8 cellular contexts compared by ENCODE assay signal in genomic region chr2:8576525-8577157, GRCh38.
A peak's percentile ranks its signal among the peaks of the same experiment; 100 is the strongest.
DNase-seq lines count a peak whose midpoint lies in the region; ATAC-seq and TF ChIP-seq lines count a peak whose summit lies in the region.

No MANE protein-coding gene starts in this region.

- H3K36me3 Mint-ChIP-seq in CD14-positive monocyte, result peaks cover 0 to 8% of the 10 kb centered on the region in 2 donors
- no peaks in the 10 kb centered on the region for H3K36me3 Mint-ChIP-seq in Calu3 (ENCODE audit: insufficient read depth, unreplicated experiment)

- H3K9me3 Mint-ChIP-seq in CD14-positive monocyte (peaks cover 0 to 6% (median 3%) of the 10 kb centered on the region in 7 donors), Calu3 (ENCODE audit: low read depth, unreplicated experiment) (no peaks in the 10 kb centered on the region)

- BruUV-seq in Calu3 (replicated peaks; lab: Mats Ljungman, UMichigan), result no TSS peak

- H3K4me3 Mint-ChIP-seq in CD14-positive monocyte (peak overlapping the region in 1 of 2 donors; percentile 67), Calu3 (ENCODE audit: low read depth, unreplicated experiment) (no peak overlapping the region)

- H3K4me1 ChIP-seq in left lung (peaks cover 12 to 34% of the 10 kb centered on the region in 2 donors), osteoblast (ENCODE audit: insufficient read depth, low read length) (peaks cover 6% of the 10 kb centered on the region)

- H3K79me2 ChIP-seq in osteoblast (ENCODE audit: insufficient read depth, low read length), result no peaks in the 10 kb centered on the region

- no peaks in the 10 kb centered on the region for H3K36me3 ChIP-seq in left lung
- no peaks in the 10 kb centered on the region for H3K36me3 ChIP-seq in osteoblast (ENCODE audit: insufficient read depth, low read length)

- peaks cover 9 to 19% (median 17%) of the 10 kb centered on the region in 3 donors for H3K27me3 Mint-ChIP-seq in CD14-positive monocyte (ENCODE audit: low read depth in 3 of 3)
- no peaks in the 10 kb centered on the region for H3K27me3 Mint-ChIP-seq in Calu3 (ENCODE audit: unreplicated experiment)

- DNase-seq in CD14-positive monocyte (ENCODE audit: low spot score) (peak; percentile 85), UCSD-AML1 (lab: John Stamatoyannopoulos, UW; ENCODE audit: unreplicated experiment) (peak; percentile 42), left lung (peak in 1 of 2 donors; percentile 71), Calu3 (no peak), NCI-H226 (no peak), osteoblast (ENCODE audit: insufficient read length, low spot score, missing footprints) (no peak)

- H3K4me3 ChIP-seq in left lung (no peak overlapping the region), osteoblast (ENCODE audit: insufficient read depth, low read length) (no peak overlapping the region)

- TF ChIP-seq CTCF in CD14-positive monocyte (IDR thresholded peaks at IDR 0.05), result no peak
- no peak for TF ChIP-seq CTCF in left lung (IDR thresholded peaks at IDR 0.05)
- TF ChIP-seq CTCF in Calu3 (IDR thresholded peaks at IDR 0.05; ENCODE audit: unreplicated experiment), result no peak
- no peak for TF ChIP-seq CTCF in osteoblast (IDR thresholded peaks at IDR 0.05; ENCODE audit: extremely low read depth, low read depth, low read length)

- H3K9me3 ChIP-seq in left lung (no peaks in the 10 kb centered on the region), osteoblast (ENCODE audit: low read depth, low read length) (no peaks in the 10 kb centered on the region)

- H3K27ac ChIP-seq in left lung (no peak overlapping the region), osteoblast (ENCODE audit: low read depth, low read length) (no peak overlapping the region)

- peaks cover 45% of the 10 kb centered on the region for H3K4me1 Mint-ChIP-seq in CD14-positive monocyte
- peaks cover 14% of the 10 kb centered on the region for H3K4me1 Mint-ChIP-seq in Calu3 (ENCODE audit: low read depth, unreplicated experiment)

- no peaks in the 10 kb centered on the region for H3K27me3 ChIP-seq in left lung
- peaks cover 9% of the 10 kb centered on the region for H3K27me3 ChIP-seq in osteoblast (ENCODE audit: insufficient read depth, low read length)

- no peak overlapping the region for H2AFZ ChIP-seq in osteoblast (ENCODE audit: low read length)

- CTCF ChIA-PET in Calu3 (lab: Charles Lee), result no interaction called here

- H3K27ac Mint-ChIP-seq in CD14-positive monocyte (peak overlapping the region; percentile 58 to 94 (median 78)), Calu3 (ENCODE audit: unreplicated experiment) (no peak overlapping the region)

- no peak overlapping the region for H3K4me2 ChIP-seq in osteoblast (ENCODE audit: insufficient read depth, low read length)

- H4K20me1 ChIP-seq in osteoblast (ENCODE audit: insufficient read depth, low read length), result no peaks in the 10 kb centered on the region

- intact Hi-C loops in CD14-positive monocyte (cut with micrococcal nuclease), result no loop called here
- intact Hi-C loops in left lung (cut with DNase I), result no loop called here
- intact Hi-C loops in Calu3 (cut with micrococcal nuclease; ENCODE audit: unreplicated experiment), result no loop called here

- ATAC-seq in GM21786 (IDR thresholded peaks at IDR 0.05; ENCODE audit: unreplicated experiment), result peak; percentile 29
- ATAC-seq in left lung, result peak; percentile 50
- no peak for ATAC-seq in HG03565 (IDR thresholded peaks at IDR 0.05; ENCODE audit: unreplicated experiment)

Comparison
In these comparisons a context has a peak if more than half of its experiments do, and no peak if none do; other contexts are left out.
1. DNase-seq: peak in CD14-positive monocyte (single experiment) and UCSD-AML1 (single experiment); none in Calu3 (single experiment), NCI-H226 (single experiment) and osteoblast (single experiment).